Comparison of ENCODE assay signal across 27 cellular contexts in genomic region chr14:28913056-28913455, GRCh38.
"Had no signal": no experiment of that assay in that cellular context is flagged by ENCODE, and none has a peak within 500 bp of the region (broad histone marks: within the 10 kb centered on the region; RNA-seq: fewer than 3 reads in every experiment).

No MANE protein-coding gene starts in this region.

- H3K4me1 ChIP-seq: stomach, suprapubic skin, testis, tibial artery, tibial nerve, transverse colon, upper lobe of left lung, upper lobe of right lung, uterus, vagina had no signal

- ATAC-seq: stimulated activated effector memory CD8-positive, alpha-beta T cell treated with anti-CD3 and anti-CD28 coated beads, Interleukin-12 subunit alpha, Interleukin-12 subunit beta, amount 100 ng/mL, for 72 hours; stimulated activated memory B cell treated with anti-CD40 and anti-IgM and Interleukin-4, amounts not matched to agents 10 μg/mL and 1 μg/mL and 100 μg/mL, for 72 hours; stimulated activated naive B cell treated with anti-CD40 and anti-IgM and Interleukin-4, amounts not matched to agents 10 μg/mL and 1 μg/mL and 100 μg/mL, for 72 hours; stimulated activated naive CD8-positive, alpha-beta T cell treated with anti-CD3 and anti-CD28 coated beads, Interleukin-15, amount 100 ng/mL, for 72 hours; stimulated activated naive CD8-positive, alpha-beta T cell treated with anti-CD3 and anti-CD28 coated beads, Interleukin-15, Interleukin-2, amounts not matched to agents 100 U/mL and 50 U/mL, for 24 hours; upper lobe of right lung had no signal

- FAIRE-seq: urothelium cell line had no signal

- H3K27me3 ChIP-seq: stomach, suprapubic skin, testis, thyroid gland, tibial artery, tibial nerve, transverse colon, upper lobe of left lung, upper lobe of right lung, uterus, vagina had no signal

- H3K9me3 ChIP-seq: suprapubic skin, testis, thoracic aorta, thyroid gland, tibial artery, tibial nerve, upper lobe of left lung, upper lobe of right lung, uterus, vagina had no signal

- H3K36me3 ChIP-seq: stomach, suprapubic skin, thoracic aorta, thyroid gland, tibial artery, tibial nerve, transverse colon, upper lobe of left lung, upper lobe of right lung, uterus, vagina had no signal

- H3K27ac ChIP-seq: stomach, suprapubic skin, testis, thoracic aorta, thyroid gland, tibial artery, tibial nerve, transverse colon, upper lobe of left lung, upper lobe of right lung, uterus, vagina had no signal

- H3K4me3 ChIP-seq: stomach, suprapubic skin, testis, thoracic aorta, thyroid gland, tibial artery, tibial nerve, transverse colon, upper lobe of left lung, upper lobe of right lung, uterus, vagina had no signal

- DNase-seq: stimulated activated CD4-positive, alpha-beta T cell treated with anti-CD3 and anti-CD28 coated beads, Interleukin-2, amount 100 ng/mL, for 48 hours; stimulated activated CD4-positive, alpha-beta T cell treated with anti-CD3 and anti-CD28 coated beads, Interleukin-4, amount 100 ng/mL, for 1 hour; stimulated activated CD4-positive, alpha-beta T cell treated with anti-CD3 and anti-CD28 coated beads, Interleukin-4, amount 100 ng/mL, for 24 hours; stimulated activated CD4-positive, alpha-beta T cell treated with anti-CD3 and anti-CD28 coated beads, Interleukin-4, amount 100 ng/mL, for 4 hours; stimulated activated CD8-positive, alpha-beta memory T cell treated with anti-CD3 and anti-CD28 coated beads, Interleukin-4, amount 100 ng/mL, for 48 hours; stimulated activated naive B cell treated with anti-CD40 and anti-IgM and Interleukin-4, amounts not matched to agents 10 μg/mL and 1 μg/mL and 100 μg/mL, for 72 hours; stimulated activated naive CD4-positive, alpha-beta T cell; stimulated activated naive CD4-positive, alpha-beta T cell treated with Interleukin-2 at 50 U/mL for 16 hours; stimulated activated naive CD8-positive, alpha-beta T cell treated with anti-CD3 and anti-CD28 coated beads, Interleukin-15, amount 100 ng/mL, for 72 hours; stimulated activated naive CD8-positive, alpha-beta T cell treated with anti-CD3 and anti-CD28 coated beads, Interleukin-15, Interleukin-2, amounts not matched to agents 100 U/mL and 50 U/mL, for 24 hours; stomach; substantia nigra; testis; thyroid gland; tibial artery; transverse colon; trophoblast cell; upper lobe of left lung; upper lobe of right lung; uterus had no signal
